30 cellular contexts compared by ENCODE assay signal in genomic region chr1:3492545-3493246, GRCh38. TPM values are rescaled to one million over a fixed set of nuclear protein-coding genes. Genes with fewer than 3 reads are reported as not detected.
"Had no signal": no experiment of that assay in that cellular context is flagged by ENCODE, and none has a peak within 500 bp of the region (broad histone marks: within the 10 kb centered on the region; RNA-seq: fewer than 3 reads in every experiment).

No MANE protein-coding gene starts in this region.

- H3K4me3 Mint-ChIP-seq: mesothelial cell of epicardium; natural killer cell treated with Interleukin-12 subunit alpha and Interleukin-12 subunit beta and Interleukin-15 and Interleukin-18, amount 100 ng/mL, for 72 hours; neural crest cell; type B pancreatic cell had no signal

- H3K9me3 Mint-ChIP-seq: natural killer cell treated with Interleukin-12 subunit alpha and Interleukin-12 subunit beta and Interleukin-15 and Interleukin-18, amount 100 ng/mL, for 72 hours had no signal

- H2AFZ ChIP-seq: hepatocyte, parathyroid adenoma had no signal

- H3K4me2 ChIP-seq: hepatocyte, smooth muscle cell had no signal

- H3K27me3 Mint-ChIP-seq: memory B cell; naive B cell; natural killer cell treated with Interleukin-12 subunit alpha and Interleukin-12 subunit beta and Interleukin-15 and Interleukin-18, amount 100 ng/mL, for 72 hours; progenitor cell of endocrine pancreas; type B pancreatic cell had no signal

- H3K4me3 ChIP-seq: coronary artery, esophagus muscularis mucosa, gastroesophageal sphincter, heart left ventricle, hepatocyte, lung, mucosa of descending colon, smooth muscle cell, testis, tibial artery had no signal

- H3K79me2 ChIP-seq: hepatocyte, parathyroid adenoma had no signal

- DNase-seq: dermis blood vessel endothelial cell; effector memory CD4-positive, alpha-beta T cell; heart left ventricle; kidney; mucosa of descending colon; naive B cell; stimulated activated CD4-positive, alpha-beta T cell treated with anti-CD3 and anti-CD28 coated beads, Interleukin-12 subunit alpha, Interleukin-12 subunit beta, amount 100 ng/mL, for 4 hours; stimulated activated CD4-positive, alpha-beta T cell treated with anti-CD3 and anti-CD28 coated beads, Interleukin-1b, Interleukin-23, amount 100 ng/mL, for 48 hours; stimulated activated CD4-positive, alpha-beta T cell treated with anti-CD3 and anti-CD28 coated beads, Interleukin-4, amount 100 ng/mL, for 1 hour; stimulated activated CD8-positive, alpha-beta memory T cell treated with anti-CD3 and anti-CD28 coated beads, Interleukin-4, amount 100 ng/mL, for 48 hours; stimulated activated naive CD4-positive, alpha-beta T cell; testis; tibial artery had no signal

- H3K36me3 ChIP-seq: heart left ventricle had no signal

- FAIRE-seq: endothelial cell of umbilical vein, kidney had no signal

- H3K9me3 ChIP-seq: mucosa of descending colon, testis had no signal

- H3K27ac ChIP-seq: coronary artery, esophagus muscularis mucosa, foreskin keratinocyte, gastroesophageal sphincter, heart left ventricle, hepatocyte, parathyroid adenoma, testis, tibial artery had no signal

- ATAC-seq: gastroesophageal sphincter; left lobe of liver; mucosa of descending colon; natural killer cell treated with Interleukin-12 subunit alpha and Interleukin-12 subunit beta and Interleukin-15 and Interleukin-18, amount 100 ng/mL, for 72 hours had no signal

- H3K4me1 Mint-ChIP-seq: memory B cell had no signal

- H3K9ac ChIP-seq: parathyroid adenoma had no signal

- H3K4me1 ChIP-seq: foreskin keratinocyte had no signal

- H3K27me3 ChIP-seq: foreskin keratinocyte, heart left ventricle, hepatocyte, testis, tibial artery had no signal

- H3K27ac Mint-ChIP-seq: memory B cell; mesothelial cell of epicardium; natural killer cell treated with Interleukin-12 subunit alpha and Interleukin-12 subunit beta and Interleukin-15 and Interleukin-18, amount 100 ng/mL, for 72 hours; progenitor cell of endocrine pancreas; type B pancreatic cell had no signal

RNA-seq across cellular contexts. Expression of gene ARHGEF16, which starts 38.2 kb away (rescaled TPM):
- total RNA-seq: natural killer cell treated with Interleukin-12 subunit alpha and Interleukin-12 subunit beta and Interleukin-15 and Interleukin-18, amount 100 ng/mL, for 72 hours; osteoblast had no signal
